ENCODE assay signal across 19 cellular contexts in the genomic region with DNA sequence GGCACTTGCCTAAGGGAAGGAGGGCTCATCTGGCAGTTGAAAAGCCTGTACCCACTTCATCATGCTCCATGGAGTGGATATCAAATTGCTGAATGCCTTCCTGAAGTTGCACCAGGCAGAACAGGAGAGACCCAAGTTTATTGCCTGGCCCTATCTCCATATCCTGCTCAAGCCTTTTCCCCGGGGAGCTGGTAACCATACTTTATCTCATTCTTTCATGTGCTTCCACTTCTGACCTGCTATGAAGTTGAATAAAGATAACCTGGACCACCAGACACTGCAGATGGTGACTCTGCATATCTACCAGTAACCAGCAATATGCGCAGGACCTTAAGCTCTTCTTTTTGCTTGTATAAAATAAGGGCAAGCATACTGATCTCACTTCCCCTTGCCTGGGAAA.
A peak's percentile ranks its signal among the peaks of the same experiment; 100 is the strongest.
DNase-seq lines count a peak whose midpoint lies in the region; ATAC-seq lines count a peak whose summit lies in the region.
"Had no signal": no experiment of that assay in that cellular context is flagged by ENCODE, and none has a peak within 500 bp of the region (broad histone marks: within the 10 kb centered on the region; RNA-seq: fewer than 3 reads in every experiment).

No MANE protein-coding gene starts in this region.

- no peaks in the 10 kb centered on the region for H3K36me3 Mint-ChIP-seq in central memory CD8-positive, alpha-beta T cell (ENCODE audit: insufficient read depth)
- H3K36me3 Mint-ChIP-seq in activated CD4-positive, alpha-beta T cell treated with anti-CD3 and anti-CD28 coated beads, Interleukin-2, amount 10 ng/mL, durations not matched to agents 7 days and 5 days (ENCODE audit: low read depth), result no peaks in the 10 kb centered on the region
- H3K36me3 Mint-ChIP-seq: activated naive CD8-positive, alpha-beta T cell treated with anti-CD3 and anti-CD28 coated beads for 36 hours; CD4-positive, CD25-positive, alpha-beta regulatory T cell had no signal

- DNase-seq in A172 (ENCODE audit: low spot score), result peak; percentile 30
- DNase-seq in DMS53 treated with DMSO at 0.1 percent for 48 hours (lab: John Stamatoyannopoulos, UW; ENCODE audit: unreplicated experiment), result peak; percentile 83
- DNase-seq in OCI-M1 (lab: John Stamatoyannopoulos, UW), result peak; percentile 96
- DNase-seq in central memory CD8-positive, alpha-beta T cell (ENCODE audit: low spot score in 2 of 2), result no peak
- no peak for DNase-seq in activated CD4-positive, alpha-beta T cell treated with anti-CD3 and anti-CD28 coated beads, Interleukin-2, amount 10 ng/mL, durations not matched to agents 7 days and 5 days
- DNase-seq: activated naive CD8-positive, alpha-beta T cell treated with anti-CD3 and anti-CD28 coated beads for 36 hours; body of pancreas; CD4-positive, CD25-positive, alpha-beta regulatory T cell; colonic mucosa; heart right ventricle; islet precursor cell; KBM-7; lower lobe of right lung; NCI-H1048; NCI-H2107 had no signal

- no peaks in the 10 kb centered on the region for H3K4me1 Mint-ChIP-seq in central memory CD8-positive, alpha-beta T cell
- no peaks in the 10 kb centered on the region for H3K4me1 Mint-ChIP-seq in activated CD4-positive, alpha-beta T cell treated with anti-CD3 and anti-CD28 coated beads, Interleukin-2, amount 10 ng/mL, durations not matched to agents 7 days and 5 days
- H3K4me1 Mint-ChIP-seq: activated naive CD8-positive, alpha-beta T cell treated with anti-CD3 and anti-CD28 coated beads for 36 hours; CD4-positive, CD25-positive, alpha-beta regulatory T cell had no signal

- peak; percentile 10 for ATAC-seq in central memory CD8-positive, alpha-beta T cell (replicated peaks; ENCODE audit: extremely low read depth, poor library complexity, severe bottlenecking)
- no peak for ATAC-seq in HG03196 (IDR thresholded peaks at IDR 0.05; ENCODE audit: unreplicated experiment)
- no peak for ATAC-seq in GM18868 (IDR thresholded peaks at IDR 0.05; ENCODE audit: unreplicated experiment)
- ATAC-seq in HG02852 (IDR thresholded peaks at IDR 0.05; ENCODE audit: unreplicated experiment), result no peak
- ATAC-seq: activated CD4-positive, CD25-positive, alpha-beta regulatory T cell treated with anti-CD3 and anti-CD28 coated beads, Interleukin-2, amount 50 U/mL, for 24 hours; body of pancreas; heart right ventricle; lower lobe of right lung had no signal

- no peak overlapping the region for H3K27ac Mint-ChIP-seq in central memory CD8-positive, alpha-beta T cell (ENCODE audit: low read depth)
- no peak overlapping the region for H3K27ac Mint-ChIP-seq in activated CD4-positive, alpha-beta T cell treated with anti-CD3 and anti-CD28 coated beads, Interleukin-2, amount 10 ng/mL, durations not matched to agents 7 days and 5 days
- H3K27ac Mint-ChIP-seq: activated naive CD8-positive, alpha-beta T cell treated with anti-CD3 and anti-CD28 coated beads for 36 hours; CD4-positive, CD25-positive, alpha-beta regulatory T cell had no signal

- H3K4me3 Mint-ChIP-seq in central memory CD8-positive, alpha-beta T cell, result no peak overlapping the region
- H3K4me3 Mint-ChIP-seq in activated CD4-positive, alpha-beta T cell treated with anti-CD3 and anti-CD28 coated beads, Interleukin-2, amount 10 ng/mL, durations not matched to agents 7 days and 5 days, result no peak overlapping the region
- H3K4me3 Mint-ChIP-seq: activated naive CD8-positive, alpha-beta T cell treated with anti-CD3 and anti-CD28 coated beads for 36 hours; CD4-positive, CD25-positive, alpha-beta regulatory T cell had no signal

- POLR2A ChIA-PET in activated CD4-positive, alpha-beta T cell treated with anti-CD3 and anti-CD28 coated beads, Interleukin-2, amount 10 ng/mL, durations not matched to agents 7 days and 5 days (lab: Charles Lee), result no interaction called here

- no peaks in the 10 kb centered on the region for H3K27me3 Mint-ChIP-seq in central memory CD8-positive, alpha-beta T cell
- H3K27me3 Mint-ChIP-seq in activated CD4-positive, alpha-beta T cell treated with anti-CD3 and anti-CD28 coated beads, Interleukin-2, amount 10 ng/mL, durations not matched to agents 7 days and 5 days, result no peaks in the 10 kb centered on the region
- H3K27me3 Mint-ChIP-seq: activated naive CD8-positive, alpha-beta T cell treated with anti-CD3 and anti-CD28 coated beads for 36 hours; CD4-positive, CD25-positive, alpha-beta regulatory T cell had no signal

- CTCF ChIA-PET in activated CD4-positive, alpha-beta T cell treated with anti-CD3 and anti-CD28 coated beads, Interleukin-2, amount 10 ng/mL, durations not matched to agents 7 days and 5 days (lab: Charles Lee), result no interaction called here

- peaks cover 8% of the 10 kb centered on the region for H3K9me3 Mint-ChIP-seq in central memory CD8-positive, alpha-beta T cell
- peaks cover 9% of the 10 kb centered on the region for H3K9me3 Mint-ChIP-seq in activated CD4-positive, alpha-beta T cell treated with anti-CD3 and anti-CD28 coated beads, Interleukin-2, amount 10 ng/mL, durations not matched to agents 7 days and 5 days

Comparison
In these comparisons a context has a peak if more than half of its experiments do, and no peak if none do; other contexts are left out.
1. DNase-seq: peak in A172 (single experiment), DMS53 treated with DMSO at 0.1 percent for 48 hours (single experiment) and OCI-M1 (single experiment); none in central memory CD8-positive, alpha-beta T cell (0 of 2) and activated CD4-positive, alpha-beta T cell treated with anti-CD3 and anti-CD28 coated beads, Interleukin-2, amount 10 ng/mL, durations not matched to agents 7 days and 5 days (single experiment).